ENCODE assay signal across 24 cellular contexts in the genomic region with DNA sequence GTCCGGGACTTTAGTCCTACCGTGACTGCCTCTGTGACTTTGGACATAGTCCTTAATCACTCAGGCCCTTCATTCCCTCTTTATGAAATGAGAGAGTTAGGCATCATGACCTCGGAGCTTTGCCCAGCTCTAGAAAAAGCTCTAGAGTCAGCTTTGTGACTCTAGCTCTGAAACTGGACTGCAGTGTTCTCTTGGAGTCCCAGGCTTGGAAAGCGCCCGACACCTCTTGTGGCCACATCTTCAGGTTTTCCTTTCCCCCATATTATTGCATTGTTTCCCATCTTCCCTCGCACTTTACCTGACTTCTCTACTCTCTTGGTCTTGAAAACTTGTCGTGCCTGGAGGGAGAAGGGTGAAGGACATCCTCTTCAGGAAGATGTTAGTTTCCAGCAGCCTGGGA.
"Had no signal": no experiment of that assay in that cellular context is flagged by ENCODE, and none has a peak within 500 bp of the region (broad histone marks: within the 10 kb centered on the region; RNA-seq: fewer than 3 reads in every experiment).

No MANE protein-coding gene starts in this region.

- H3K9me3 ChIP-seq: MG63, SJSA1 had no signal

- H3K4me3 ChIP-seq: MG63, SJSA1, SK-N-MC had no signal

- DNase-seq: Karpas-422, KG1, MG63, NCI-H1092, NCI-H1105 treated with DMSO at 0.1 percent for 48 hours, NCI-H1417 treated with DMSO at 0.1 percent for 48 hours, NCI-H146, NCI-H187, NCI-H2029, NCI-H2081 treated with DMSO at 0.1 percent for 48 hours, NCI-H2171, NCI-H226, NCI-H446, NCI-H510A, NCI-H524 treated with DMSO at 0.1 percent for 48 hours, NCI-H774, Right ventricle myocardium superior, RPMI8226, SIG-M5 had no signal

- H3K4me1 ChIP-seq: SJSA1 had no signal

- FAIRE-seq: HTR-8/SVneo, RCC 7860 had no signal

- H3K27ac ChIP-seq: HL-60, SJSA1, SK-N-MC had no signal

- H3K36me3 ChIP-seq: MG63, SJSA1 had no signal
